Comparison of ENCODE assay signal across 25 cellular contexts in genomic region chr3:31174055-31174454, GRCh38.
"Had no signal": no experiment of that assay in that cellular context is flagged by ENCODE, and none has a peak within 500 bp of the region (broad histone marks: within the 10 kb centered on the region; RNA-seq: fewer than 3 reads in every experiment).

No MANE protein-coding gene starts in this region.

- H3K4me1 ChIP-seq: colonic mucosa, gastrocnemius medialis, left ventricle myocardium inferior, pancreas, stomach, vagina had no signal

- H3K36me3 Mint-ChIP-seq: stimulated activated effector memory CD8-positive, alpha-beta T cell treated with anti-CD3 and anti-CD28 coated beads, Interleukin-12 subunit alpha, Interleukin-12 subunit beta, amount 100 ng/mL, for 72 hours had no signal

- DNase-seq: colonic mucosa; effector CD8-positive, alpha-beta T cell; endodermal cell; foreskin fibroblast; gastrocnemius medialis; head of caudate nucleus; left ventricle myocardium inferior; lower lobe of right lung; naive thymus-derived CD4-positive, alpha-beta T cell; pancreas; stimulated activated CD4-positive, alpha-beta T cell treated with anti-CD3 and anti-CD28 coated beads, Interleukin-2, amount 100 ng/mL, for 24 hours; stimulated activated CD4-positive, alpha-beta T cell treated with anti-CD3 and anti-CD28 coated beads, Interleukin-4, amount 100 ng/mL, for 24 hours; stimulated activated naive CD4-positive, alpha-beta T cell treated with Interleukin-2 at 50 U/mL for 16 hours; stomach; thyroid gland; trophoblast cell had no signal

- H3K27ac Mint-ChIP-seq: dendritic cell treated with granulocyte-macrophage colony-stimulating factor and Interleukin-4, amounts not matched to agents 40 ng/mL and 50 ng/mL, for 4 days; endodermal cell; naive thymus-derived CD4-positive, alpha-beta T cell; nephron; stimulated activated effector memory CD8-positive, alpha-beta T cell treated with anti-CD3 and anti-CD28 coated beads, Interleukin-12 subunit alpha, Interleukin-12 subunit beta, amount 100 ng/mL, for 72 hours had no signal

- H3K27me3 ChIP-seq: colonic mucosa, gastrocnemius medialis, neutrophil, pancreas, stomach, thyroid gland, vagina had no signal

- H3K4me3 Mint-ChIP-seq: dendritic cell treated with granulocyte-macrophage colony-stimulating factor and Interleukin-4, amounts not matched to agents 40 ng/mL and 50 ng/mL, for 4 days; endodermal cell; naive thymus-derived CD4-positive, alpha-beta T cell; nephron; stimulated activated effector memory CD8-positive, alpha-beta T cell treated with anti-CD3 and anti-CD28 coated beads, Interleukin-12 subunit alpha, Interleukin-12 subunit beta, amount 100 ng/mL, for 72 hours had no signal

- H3K27me3 Mint-ChIP-seq: dendritic cell treated with granulocyte-macrophage colony-stimulating factor and Interleukin-4, amounts not matched to agents 40 ng/mL and 50 ng/mL, for 4 days; naive thymus-derived CD4-positive, alpha-beta T cell had no signal

- H3K9me3 ChIP-seq: colonic mucosa, gastrocnemius medialis, left ventricle myocardium inferior, lower lobe of right lung, neutrophil, pancreas, stomach, thyroid gland, vagina had no signal

- H3K27ac ChIP-seq: colonic mucosa, epithelial cell of prostate, gastrocnemius medialis, left ventricle myocardium inferior, lower lobe of right lung, neutrophil, pancreas, stomach, thyroid gland, vagina had no signal

- H3K9me3 Mint-ChIP-seq: dendritic cell treated with granulocyte-macrophage colony-stimulating factor and Interleukin-4, amounts not matched to agents 40 ng/mL and 50 ng/mL, for 4 days; endodermal cell; nephron; stimulated activated effector memory CD8-positive, alpha-beta T cell treated with anti-CD3 and anti-CD28 coated beads, Interleukin-12 subunit alpha, Interleukin-12 subunit beta, amount 100 ng/mL, for 72 hours had no signal

- H3K4me1 Mint-ChIP-seq: endodermal cell had no signal

- ATAC-seq: esophagus mucosa; gastrocnemius medialis; lower lobe of right lung; naive thymus-derived CD4-positive, alpha-beta T cell; sciatic nerve; stimulated activated effector memory CD8-positive, alpha-beta T cell treated with anti-CD3 and anti-CD28 coated beads, Interleukin-12 subunit alpha, Interleukin-12 subunit beta, amount 100 ng/mL, for 72 hours had no signal

- H3K4me3 ChIP-seq: colonic mucosa, gastrocnemius medialis, left ventricle myocardium inferior, lower lobe of right lung, pancreas, stomach, thyroid gland, vagina had no signal

- H3K36me3 ChIP-seq: colonic mucosa, gastrocnemius medialis, left ventricle myocardium inferior, lower lobe of right lung, neutrophil, pancreas, stomach, thyroid gland, vagina had no signal

- FAIRE-seq: keratinocyte, pancreas had no signal
